In the genomic region with DNA sequence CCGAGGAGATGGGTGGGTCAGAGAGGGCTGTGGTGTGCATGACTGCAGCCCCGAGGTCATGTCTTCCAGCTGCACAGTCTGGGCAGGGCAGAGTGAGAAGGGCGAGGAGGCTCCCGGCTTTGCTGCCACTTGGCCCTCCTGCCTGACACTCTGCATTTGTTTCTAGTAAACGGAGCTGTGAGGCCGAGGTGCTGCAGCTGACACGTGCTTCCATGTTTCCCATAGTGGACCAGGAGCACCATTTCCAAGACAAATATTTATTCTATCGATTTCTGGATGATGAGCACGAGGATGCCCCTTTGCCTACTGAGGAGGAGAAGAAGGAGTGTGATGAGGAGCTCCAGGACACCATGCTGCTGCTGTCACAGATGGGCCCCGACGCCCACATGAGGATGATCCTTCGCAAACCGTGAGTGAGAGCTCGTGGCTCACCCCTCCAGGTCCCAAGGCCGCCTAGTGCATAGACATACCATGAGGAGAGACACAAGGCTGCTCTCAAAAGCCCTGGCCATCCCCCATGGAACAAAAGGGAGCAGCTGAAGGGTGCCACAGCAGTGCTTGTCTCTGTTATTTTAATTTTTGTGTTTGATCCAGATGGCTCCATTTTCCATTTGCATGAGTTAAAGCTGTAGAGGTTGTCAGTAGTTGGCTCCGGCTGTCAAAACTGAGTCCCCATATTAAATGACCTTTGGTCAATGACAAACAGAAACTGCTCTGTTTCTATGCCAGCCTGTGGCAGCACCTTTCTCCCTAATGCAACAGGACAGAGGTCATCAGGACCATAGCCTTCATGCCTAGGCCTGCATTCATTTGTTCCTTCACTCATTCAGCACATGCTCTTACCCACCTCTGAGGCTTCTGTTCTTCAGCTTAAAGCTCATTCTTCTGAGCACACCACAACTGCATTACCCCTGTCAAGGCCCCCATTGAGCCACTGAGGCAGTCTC, we compare ENCODE assay signal across 2 cellular contexts.
TF ChIP-seq lines count a peak whose summit lies in the region.

No MANE protein-coding gene starts in this region.

TF ChIP-seq in HepG2, 621 proteins besides CTCF, POLR2A, EP300 and RAD21 (continues in another document):
- TF ChIP-seq ZNF431 (CRISPR knock-in tag; IDR thresholded peaks at IDR 0.05; ENCODE audit: borderline replicate concordance, low read depth) (peak; percentile 63), ADNP (CRISPR knock-in tag; IDR thresholded peaks at IDR 0.05) (peak; percentile 80; the same call in 1 of the 2 replicates), MED1 (CRISPR knock-in tag; IDR thresholded peaks at IDR 0.05) (peak; percentile 50; the same call in 1 of the 2 replicates), FOXA3 (CRISPR knock-in tag; IDR thresholded peaks at IDR 0.05) (peak; percentile 92), ZSCAN25 (CRISPR knock-in tag; IDR thresholded peaks at IDR 0.05) (peak; percentile 95), MXD4 (CRISPR knock-in tag; IDR thresholded peaks at IDR 0.05) (peak; percentile 66; the same call in 1 of the 2 replicates), TBX3 (IDR thresholded peaks at IDR 0.05; ENCODE audit: borderline replicate concordance) (peak; percentile 77; the same call in 1 of the 2 replicates), ATF7 (IDR thresholded peaks at IDR 0.05) (no peak), ATF7 (CRISPR knock-in tag; IDR thresholded peaks at IDR 0.05) (no peak), CBX2 (IDR thresholded peaks at IDR 0.05; ENCODE audit: low read depth, low read length) (no peak), CBX2 (CRISPR knock-in tag; IDR thresholded peaks at IDR 0.05; ENCODE audit: low read depth) (peak; percentile 32; the same call in 1 of the 2 replicates), PCBP2 (optimal IDR thresholded peaks at IDR 0.05; ENCODE audit: low read depth, low read length, poor library complexity, severe bottlenecking) (no peak), ZNF891 (CRISPR knock-in tag; IDR thresholded peaks at IDR 0.05) (peak; percentile 86), MXI1 (IDR thresholded peaks at IDR 0.05; ENCODE audit: borderline replicate concordance, low read depth, low read length) (peak; percentile 37; the same call in 1 of the 3 replicates), ZNF33B (CRISPR knock-in tag; IDR thresholded peaks at IDR 0.05) (0 out of 2 replicates have a peak, but pooled peaks have one; percentile 20), ZMYM4 (CRISPR knock-in tag; IDR thresholded peaks at IDR 0.05) (peak; percentile 87), SAP130 (CRISPR knock-in tag; IDR thresholded peaks at IDR 0.05; ENCODE audit: low read depth) (no peak), ZFP90 (CRISPR knock-in tag; IDR thresholded peaks at IDR 0.05; ENCODE audit: borderline replicate concordance) (0 out of 2 replicates have a peak, but pooled peaks have one; percentile 34), ATF1 (CRISPR knock-in tag; IDR thresholded peaks at IDR 0.05) (0 out of 2 replicates have a peak, but pooled peaks have one; percentile 24)
- TF ChIP-seq, protein P1, sequence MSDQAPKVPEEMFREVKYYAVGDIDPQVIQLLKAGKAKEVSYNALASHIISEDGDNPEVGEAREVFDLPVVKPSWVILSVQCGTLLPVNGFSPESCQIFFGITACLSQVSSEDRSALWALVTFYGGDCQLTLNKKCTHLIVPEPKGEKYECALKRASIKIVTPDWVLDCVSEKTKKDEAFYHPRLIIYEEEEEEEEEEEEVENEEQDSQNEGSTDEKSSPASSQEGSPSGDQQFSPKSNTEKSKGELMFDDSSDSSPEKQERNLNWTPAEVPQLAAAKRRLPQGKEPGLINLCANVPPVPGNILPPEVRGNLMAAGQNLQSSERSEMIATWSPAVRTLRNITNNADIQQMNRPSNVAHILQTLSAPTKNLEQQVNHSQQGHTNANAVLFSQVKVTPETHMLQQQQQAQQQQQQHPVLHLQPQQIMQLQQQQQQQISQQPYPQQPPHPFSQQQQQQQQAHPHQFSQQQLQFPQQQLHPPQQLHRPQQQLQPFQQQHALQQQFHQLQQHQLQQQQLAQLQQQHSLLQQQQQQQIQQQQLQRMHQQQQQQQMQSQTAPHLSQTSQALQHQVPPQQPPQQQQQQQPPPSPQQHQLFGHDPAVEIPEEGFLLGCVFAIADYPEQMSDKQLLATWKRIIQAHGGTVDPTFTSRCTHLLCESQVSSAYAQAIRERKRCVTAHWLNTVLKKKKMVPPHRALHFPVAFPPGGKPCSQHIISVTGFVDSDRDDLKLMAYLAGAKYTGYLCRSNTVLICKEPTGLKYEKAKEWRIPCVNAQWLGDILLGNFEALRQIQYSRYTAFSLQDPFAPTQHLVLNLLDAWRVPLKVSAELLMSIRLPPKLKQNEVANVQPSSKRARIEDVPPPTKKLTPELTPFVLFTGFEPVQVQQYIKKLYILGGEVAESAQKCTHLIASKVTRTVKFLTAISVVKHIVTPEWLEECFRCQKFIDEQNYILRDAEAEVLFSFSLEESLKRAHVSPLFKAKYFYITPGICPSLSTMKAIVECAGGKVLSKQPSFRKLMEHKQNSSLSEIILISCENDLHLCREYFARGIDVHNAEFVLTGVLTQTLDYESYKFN (CRISPR knock-in tag; conservative IDR thresholded peaks at IDR 0.05): peak; percentile 65; the same call in 1 of the 2 replicates
- TF ChIP-seq, protein P2, sequence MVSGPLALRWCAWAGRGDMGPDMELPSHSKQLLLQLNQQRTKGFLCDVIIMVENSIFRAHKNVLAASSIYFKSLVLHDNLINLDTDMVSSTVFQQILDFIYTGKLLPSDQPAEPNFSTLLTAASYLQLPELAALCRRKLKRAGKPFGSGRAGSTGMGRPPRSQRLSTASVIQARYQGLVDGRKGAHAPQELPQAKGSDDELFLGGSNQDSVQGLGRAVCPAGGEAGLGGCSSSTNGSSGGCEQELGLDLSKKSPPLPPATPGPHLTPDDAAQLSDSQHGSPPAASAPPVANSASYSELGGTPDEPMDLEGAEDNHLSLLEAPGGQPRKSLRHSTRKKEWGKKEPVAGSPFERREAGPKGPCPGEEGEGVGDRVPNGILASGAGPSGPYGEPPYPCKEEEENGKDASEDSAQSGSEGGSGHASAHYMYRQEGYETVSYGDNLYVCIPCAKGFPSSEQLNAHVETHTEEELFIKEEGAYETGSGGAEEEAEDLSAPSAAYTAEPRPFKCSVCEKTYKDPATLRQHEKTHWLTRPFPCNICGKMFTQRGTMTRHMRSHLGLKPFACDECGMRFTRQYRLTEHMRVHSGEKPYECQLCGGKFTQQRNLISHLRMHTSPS (CRISPR knock-in tag; IDR thresholded peaks at IDR 0.05; ENCODE audit: low read depth): peak; percentile 81; the same call in 1 of the 2 replicates
- TF ChIP-seq, protein P3, sequence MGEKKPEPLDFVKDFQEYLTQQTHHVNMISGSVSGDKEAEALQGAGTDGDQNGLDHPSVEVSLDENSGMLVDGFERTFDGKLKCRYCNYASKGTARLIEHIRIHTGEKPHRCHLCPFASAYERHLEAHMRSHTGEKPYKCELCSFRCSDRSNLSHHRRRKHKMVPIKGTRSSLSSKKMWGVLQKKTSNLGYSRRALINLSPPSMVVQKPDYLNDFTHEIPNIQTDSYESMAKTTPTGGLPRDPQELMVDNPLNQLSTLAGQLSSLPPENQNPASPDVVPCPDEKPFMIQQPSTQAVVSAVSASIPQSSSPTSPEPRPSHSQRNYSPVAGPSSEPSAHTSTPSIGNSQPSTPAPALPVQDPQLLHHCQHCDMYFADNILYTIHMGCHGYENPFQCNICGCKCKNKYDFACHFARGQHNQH (CRISPR knock-in tag; IDR thresholded peaks at IDR 0.05): 0 out of 2 replicates have a peak, but pooled peaks have one; percentile 25
- TF ChIP-seq, protein P4, sequence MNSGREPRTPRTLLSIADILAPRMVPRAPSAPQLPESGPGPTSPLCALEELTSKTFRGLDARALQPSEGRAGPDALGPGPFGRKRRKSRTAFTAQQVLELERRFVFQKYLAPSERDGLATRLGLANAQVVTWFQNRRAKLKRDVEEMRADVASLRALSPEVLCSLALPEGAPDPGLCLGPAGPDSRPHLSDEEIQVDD (CRISPR knock-in tag; IDR thresholded peaks at IDR 0.05; ENCODE audit: borderline replicate concordance): 0 out of 2 replicates have a peak, but pooled peaks have one; percentile 34

TF ChIP-seq in HEK293T, 16 proteins besides CTCF, POLR2A, EP300 and RAD21:
- TF ChIP-seq ZNF384 (IDR thresholded peaks at IDR 0.05) (no peak), L3MBTL2 (conservative IDR thresholded peaks at IDR 0.05) (no peak), ARNT (IDR thresholded peaks at IDR 0.05) (no peak), SUZ12 (IDR thresholded peaks at IDR 0.05) (no peak)
- TF ChIP-seq, protein P5, sequence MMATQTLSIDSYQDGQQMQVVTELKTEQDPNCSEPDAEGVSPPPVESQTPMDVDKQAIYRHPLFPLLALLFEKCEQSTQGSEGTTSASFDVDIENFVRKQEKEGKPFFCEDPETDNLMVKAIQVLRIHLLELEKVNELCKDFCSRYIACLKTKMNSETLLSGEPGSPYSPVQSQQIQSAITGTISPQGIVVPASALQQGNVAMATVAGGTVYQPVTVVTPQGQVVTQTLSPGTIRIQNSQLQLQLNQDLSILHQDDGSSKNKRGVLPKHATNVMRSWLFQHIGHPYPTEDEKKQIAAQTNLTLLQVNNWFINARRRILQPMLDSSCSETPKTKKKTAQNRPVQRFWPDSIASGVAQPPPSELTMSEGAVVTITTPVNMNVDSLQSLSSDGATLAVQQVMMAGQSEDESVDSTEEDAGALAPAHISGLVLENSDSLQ (IDR thresholded peaks at IDR 0.05): no peak
